10 cellular contexts compared by ENCODE assay signal in genomic region chr15:85702321-85703230, GRCh38.
DNase-seq lines count a peak whose midpoint lies in the region; TF ChIP-seq lines count a peak whose summit lies in the region.
"Had no signal": no experiment of that assay in that cellular context is flagged by ENCODE, and none has a peak within 500 bp of the region (broad histone marks: within the 10 kb centered on the region; RNA-seq: fewer than 3 reads in every experiment).

No MANE protein-coding gene starts in this region.

- POLR2A ChIA-PET in activated CD4-positive, alpha-beta T cell treated with anti-CD3 and anti-CD28 coated beads, Interleukin-2, amount 10 ng/mL, durations not matched to agents 7 days and 5 days (lab: Charles Lee) = interaction anchor here (0.5 to 1.7 kb wide), 2 partner anchors 12 to 90 kb away, joined by 3 to 13 read pairs; no protein-coding TSS in a partner anchor
- POLR2A ChIA-PET in HEK293T (lab: Yijun Ruan, JAX) = no interaction called here

- peaks cover 46% of the 10 kb centered on the region for H3K4me1 ChIP-seq in hepatocyte (ENCODE audit: insufficient read depth)
- peaks cover 17% of the 10 kb centered on the region for H3K4me1 ChIP-seq in thymus (ENCODE audit: control insufficient read depth, insufficient read depth, low read length)

- WGBS in hepatocyte (ENCODE audit: low lambda C conversion rate, missing lambda C conversion rate) = 71% methylated on average over 7 of the region's 7 CpGs
- WGBS in thymus = 62% methylated on average over 7 of the region's 7 CpGs

- peak overlapping the region; percentile 60 for H3K4me3 Mint-ChIP-seq in activated CD4-positive, alpha-beta T cell treated with anti-CD3 and anti-CD28 coated beads, Interleukin-2, amount 10 ng/mL, durations not matched to agents 7 days and 5 days

- H3K79me2 ChIP-seq in hepatocyte = peaks cover 5% of the 10 kb centered on the region

- TF ChIP-seq CTCF in hepatocyte (IDR thresholded peaks at IDR 0.05; ENCODE audit: poor library complexity) = no peak

- H3K27me3 ChIP-seq in hepatocyte = no peaks in the 10 kb centered on the region
- H3K27me3 ChIP-seq in thymus (ENCODE audit: control insufficient read depth, insufficient read depth) = no peaks in the 10 kb centered on the region

- H3K9me3 ChIP-seq in hepatocyte (ENCODE audit: low read depth) (no peaks in the 10 kb centered on the region), thymus (ENCODE audit: control insufficient read depth) (no peaks in the 10 kb centered on the region)

- H3K9me2 ChIP-seq in hepatocyte (replicated peaks; ENCODE audit: insufficient read depth) = no peaks in the 10 kb centered on the region

- no peak overlapping the region for H2AFZ ChIP-seq in hepatocyte

- intact Hi-C loops in posterior cingulate gyrus (cut with DNase I) = no loop called here

- peak; percentile 17 for DNase-seq in activated gamma-delta T cell treated with Interleukin-2 at 50 U/mL for 16 hours
- no peak for DNase-seq in activated gamma-delta T cell (lab: John Stamatoyannopoulos, UW)
- peak; percentile 33 for DNase-seq in activated CD4-positive, alpha-beta T cell treated with anti-CD3 and anti-CD28 coated beads, Interleukin-2, amount 10 ng/mL, durations not matched to agents 7 days and 5 days
- DNase-seq in hepatocyte (ENCODE audit: low spot score) = no peak
- no peak for DNase-seq in HEK293T (ENCODE audit: extremely low spot score)
- no peak for DNase-seq in cerebellar nuclear complex (lab: John Stamatoyannopoulos, UW)
- no peak for DNase-seq in posterior cingulate gyrus
- DNase-seq: KG1 had no signal

- H3K4me2 ChIP-seq in hepatocyte = no peak overlapping the region

- H3K27ac ChIP-seq in hepatocyte = peak overlapping the region; percentile 44
- peak overlapping the region; percentile 71 for H3K27ac ChIP-seq in thymus (ENCODE audit: low read depth)
- H3K27ac ChIP-seq: C4-2B had no signal

- no peaks in the 10 kb centered on the region for H3K9me3 Mint-ChIP-seq in activated CD4-positive, alpha-beta T cell treated with anti-CD3 and anti-CD28 coated beads, Interleukin-2, amount 10 ng/mL, durations not matched to agents 7 days and 5 days

- H3K27ac Mint-ChIP-seq in activated CD4-positive, alpha-beta T cell treated with anti-CD3 and anti-CD28 coated beads, Interleukin-2, amount 10 ng/mL, durations not matched to agents 7 days and 5 days = peak overlapping the region; percentile 89

- H3K36me3 ChIP-seq in hepatocyte (replicated peaks; ENCODE audit: insufficient read depth, low read depth) (no peaks in the 10 kb centered on the region), thymus (ENCODE audit: control insufficient read depth, insufficient read depth) (no peaks in the 10 kb centered on the region)

- H4K20me1 ChIP-seq in hepatocyte (ENCODE audit: insufficient read depth, poor library complexity, severe bottlenecking) = no peaks in the 10 kb centered on the region

- CTCF ChIA-PET in activated CD4-positive, alpha-beta T cell treated with anti-CD3 and anti-CD28 coated beads, Interleukin-2, amount 10 ng/mL, durations not matched to agents 7 days and 5 days (lab: Charles Lee) = interaction anchor here (0.6 to 2.7 kb wide), 7 partner anchors 7 to 375 kb away, joined by 3 to 10 read pairs (median 5); no protein-coding TSS in a partner anchor
- CTCF ChIA-PET in HEK293T (lab: Yijun Ruan, JAX) = no interaction called here

- no peak overlapping the region for H3K4me3 ChIP-seq in hepatocyte
- no peak overlapping the region for H3K4me3 ChIP-seq in thymus (ENCODE audit: low read length)

- H3K4me1 Mint-ChIP-seq in activated CD4-positive, alpha-beta T cell treated with anti-CD3 and anti-CD28 coated beads, Interleukin-2, amount 10 ng/mL, durations not matched to agents 7 days and 5 days = peaks cover 61% of the 10 kb centered on the region

- no peaks in the 10 kb centered on the region for H3K27me3 Mint-ChIP-seq in activated CD4-positive, alpha-beta T cell treated with anti-CD3 and anti-CD28 coated beads, Interleukin-2, amount 10 ng/mL, durations not matched to agents 7 days and 5 days

- peaks cover 43% of the 10 kb centered on the region for H3K36me3 Mint-ChIP-seq in activated CD4-positive, alpha-beta T cell treated with anti-CD3 and anti-CD28 coated beads, Interleukin-2, amount 10 ng/mL, durations not matched to agents 7 days and 5 days (ENCODE audit: low read depth)

TF ChIP-seq in HEK293T, 16 proteins besides CTCF, POLR2A, EP300 and RAD21:
- no peak for TF ChIP-seq SP1 (IDR thresholded peaks at IDR 0.05)
- TF ChIP-seq NFRKB (IDR thresholded peaks at IDR 0.05) = no peak
- TF ChIP-seq HDGF (IDR thresholded peaks at IDR 0.05; ENCODE audit: borderline replicate concordance) = no peak
- TF ChIP-seq BHLHE40 (IDR thresholded peaks at IDR 0.05; ENCODE audit: borderline replicate concordance) = no peak
- no peak for TF ChIP-seq LEF1 (IDR thresholded peaks at IDR 0.05; ENCODE audit: borderline replicate concordance)
TF ChIP-seq in HEK293T: peak in this region for 0.

Comparison
In these comparisons a context has a peak if more than half of its experiments do, and no peak if none do; other contexts are left out.
1. DNase-seq: peak in activated gamma-delta T cell treated with Interleukin-2 at 50 U/mL for 16 hours (single experiment) and activated CD4-positive, alpha-beta T cell treated with anti-CD3 and anti-CD28 coated beads, Interleukin-2, amount 10 ng/mL, durations not matched to agents 7 days and 5 days (single experiment); none in activated gamma-delta T cell (single experiment), hepatocyte (single experiment), HEK293T (single experiment), cerebellar nuclear complex (0 of 2) and posterior cingulate gyrus (0 of 10).